ENCODE assay signal across 17 cellular contexts in the genomic region with DNA sequence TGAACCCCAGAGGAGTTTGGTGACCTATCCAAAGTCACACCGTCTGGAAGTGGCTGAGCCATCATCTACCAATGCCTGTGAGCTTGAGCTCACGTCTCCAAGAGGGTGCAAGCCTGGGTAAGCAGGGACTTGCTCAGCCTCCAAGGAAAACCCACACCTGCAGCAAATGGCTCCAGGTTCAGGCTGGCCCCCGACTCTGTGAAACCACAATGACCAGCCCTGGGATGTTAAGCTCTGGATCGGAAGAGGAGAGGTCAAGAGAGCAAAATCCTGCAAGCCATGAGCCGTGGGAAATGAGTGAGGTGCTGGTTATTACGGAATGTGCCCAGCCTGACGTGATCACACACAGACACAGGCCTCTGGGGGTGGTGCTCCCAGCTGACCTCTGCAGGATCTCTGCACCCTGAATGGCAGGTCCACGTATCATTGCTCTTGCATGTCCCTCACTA.
A peak's percentile ranks its signal among the peaks of the same experiment; 100 is the strongest.
DNase-seq lines count a peak whose midpoint lies in the region; ATAC-seq, FAIRE-seq and TF ChIP-seq lines count a peak whose summit lies in the region.
"Had no signal": no experiment of that assay in that cellular context is flagged by ENCODE, and none has a peak within 500 bp of the region (broad histone marks: within the 10 kb centered on the region; RNA-seq: fewer than 3 reads in every experiment).

No MANE protein-coding gene starts in this region.

- peaks cover 0 to 14% (median 0%) of the 10 kb centered on the region in 7 donors for H3K4me1 Mint-ChIP-seq in naive thymus-derived CD4-positive, alpha-beta T cell
- H3K4me1 Mint-ChIP-seq in type B pancreatic cell (ENCODE audit: unreplicated experiment): peaks cover 9% of the 10 kb centered on the region
- H3K4me1 Mint-ChIP-seq: activated CD4-positive, alpha-beta T cell treated with anti-CD3 and anti-CD28 coated beads for 36 hours had no signal

- TF ChIP-seq POLR2A in heart left ventricle (IDR thresholded peaks at IDR 0.05): no peak
- no peak for TF ChIP-seq POLR2A in H1 (IDR thresholded peaks at IDR 0.05; ENCODE audit: control extremely low read depth in 1 of 2, low read depth in 2 of 2, low read length in 2 of 2)

- CTCF ChIA-PET in H1 (lab: Charles Lee; ENCODE audit: partially characterized antibody): no interaction called here
- CTCF ChIA-PET in naive thymus-derived CD4-positive, alpha-beta T cell (lab: Charles Lee): no interaction called here

- DNase-seq in heart left ventricle (peak in 3 of 5 donors; percentile 5 to 25 (median 12)), right atrium auricular region (ENCODE audit: low spot score) (no peak), H1 (ENCODE audit: low read depth in 1 of 2, low spot score in 2 of 2) (no peak), type B pancreatic cell (ENCODE audit: extremely low spot score, unreplicated experiment) (no peak), MG63 (no peak), KG1 (lab: John Stamatoyannopoulos, UW) (no peak)
- no peak for DNase-seq in naive thymus-derived CD4-positive, alpha-beta T cell
- DNase-seq: activated CD4-positive, alpha-beta T cell treated with anti-CD3 and anti-CD28 coated beads for 36 hours; activated T-cell treated with anti-CD3 and anti-CD28 coated beads, Interleukin-2, amount 50 U/mL, for 72 hours; hypothalamus; NCI-H2081; NCI-H774 had no signal

- H3K4me1 ChIP-seq in heart left ventricle (peaks cover 0 to 54% (median 22%) of the 10 kb centered on the region in 12 donors), right atrium auricular region (peaks cover 0 to 42% of the 10 kb centered on the region in 2 donors), H1 (replicated peaks in 1 of 4; ENCODE audit: control insufficient read depth in 3 of 4, insufficient read depth in 4 of 4, low read length in 3 of 4) (peaks cover 0 to 6% (median 2%) of the 10 kb centered on the region in 4 experiments; a peak in 5 of 7 replicates)
- H3K4me1 ChIP-seq in naive thymus-derived CD4-positive, alpha-beta T cell (ENCODE audit: control insufficient read depth in 2 of 2, insufficient read depth in 2 of 2, low read length in 2 of 2): no peaks in the 10 kb centered on the region
- H3K4me1 ChIP-seq: parathyroid adenoma had no signal

- no peak overlapping the region for H2BK15ac ChIP-seq in H1 (ENCODE audit: low read length)

- H3K14ac ChIP-seq in H1 (ENCODE audit: insufficient read length): no peak overlapping the region

- H2BK120ac ChIP-seq in H1 (replicated peaks; ENCODE audit: low read depth, low read length): no peak overlapping the region

- no peak overlapping the region for H2BK20ac ChIP-seq in H1 (ENCODE audit: low read length)

- H2BK12ac ChIP-seq in H1 (ENCODE audit: low read depth, low read length): no peak overlapping the region

- H4K5ac ChIP-seq in H1 (ENCODE audit: insufficient read length, low read depth, low read length): peak overlapping the region; percentile 15

- no peaks in the 10 kb centered on the region for H3K79me2 ChIP-seq in H1 (ENCODE audit: control insufficient read depth in 1 of 2, insufficient read depth in 2 of 2, low read length in 2 of 2)
- H3K79me2 ChIP-seq: parathyroid adenoma had no signal

- H3K36me3 Mint-ChIP-seq in naive thymus-derived CD4-positive, alpha-beta T cell: no peaks in the 10 kb centered on the region
- H3K36me3 Mint-ChIP-seq in type B pancreatic cell: no peaks in the 10 kb centered on the region

- no peak overlapping the region for H3K9ac ChIP-seq in H1 (replicated peaks in 1 of 4; ENCODE audit: extremely low read depth in 1 of 4, low read depth in 3 of 4, low read length in 3 of 4)
- H3K9ac ChIP-seq: parathyroid adenoma had no signal

- H2AK5ac ChIP-seq in H1 (ENCODE audit: low read depth, low read length): no peak overlapping the region

- no peaks in the 10 kb centered on the region for H3K36me3 ChIP-seq in heart left ventricle
- H3K36me3 ChIP-seq in right atrium auricular region: no peaks in the 10 kb centered on the region
- H3K36me3 ChIP-seq in H1 (ENCODE audit: control insufficient read depth in 2 of 4, insufficient read depth in 4 of 4, low read length in 3 of 4): no peaks in the 10 kb centered on the region
- no peaks in the 10 kb centered on the region for H3K36me3 ChIP-seq in naive thymus-derived CD4-positive, alpha-beta T cell (ENCODE audit: control insufficient read depth in 2 of 3, insufficient read depth in 3 of 3, low read length in 3 of 3)
- H3K36me3 ChIP-seq in MG63: no peaks in the 10 kb centered on the region
- H3K36me3 ChIP-seq: thyroid gland had no signal

- no peak for ATAC-seq in heart left ventricle
- ATAC-seq in naive thymus-derived CD4-positive, alpha-beta T cell: no peak
- ATAC-seq in HG02763 (IDR thresholded peaks at IDR 0.05; ENCODE audit: unreplicated experiment): no peak
- ATAC-seq: activated CD4-positive, alpha-beta T cell treated with anti-CD3 and anti-CD28 coated beads for 36 hours had no signal

- peaks cover 4% of the 10 kb centered on the region; the same call in 1 of the 2 replicates for H3K23me2 ChIP-seq in H1 (ENCODE audit: low read depth, low read length)

- H4K8ac ChIP-seq in H1 (ENCODE audit: extremely low read depth, insufficient read depth, low read length): 0 out of 2 replicates have a peak overlapping the region, but pooled peaks have one; percentile 4

- H2AFZ ChIP-seq in H1 (ENCODE audit: low read length): no peak overlapping the region
- H2AFZ ChIP-seq: parathyroid adenoma had no signal

- H3K4me2 ChIP-seq in H1 (ENCODE audit: insufficient read depth in 1 of 2, low read depth in 2 of 2, low read length in 2 of 2): no peak overlapping the region; a peak in 1 of 4 replicates

- peaks cover 0 to 9% (median 2%) of the 10 kb centered on the region in 11 donors for H3K9me3 Mint-ChIP-seq in naive thymus-derived CD4-positive, alpha-beta T cell
- H3K9me3 Mint-ChIP-seq in type B pancreatic cell: no peaks in the 10 kb centered on the region

- H3K27me3 ChIP-seq in heart left ventricle (no peaks in the 10 kb centered on the region), right atrium auricular region (no peaks in the 10 kb centered on the region), H1 (replicated peaks in 1 of 4; ENCODE audit: control insufficient read depth in 3 of 4, extremely low read depth in 1 of 4, insufficient read depth in 3 of 4, low read length in 3 of 4) (peaks cover 0 to 2% (median 0%) of the 10 kb centered on the region in 4 experiments; a peak in 2 of 7 replicates), MG63 (no peaks in the 10 kb centered on the region)
- no peaks in the 10 kb centered on the region for H3K27me3 ChIP-seq in naive thymus-derived CD4-positive, alpha-beta T cell (ENCODE audit: control insufficient read depth in 2 of 2, insufficient read depth in 2 of 2, low read length in 2 of 2)
- H3K27me3 ChIP-seq: thyroid gland had no signal

- H3K4me3 ChIP-seq in heart left ventricle (no peak overlapping the region), right atrium auricular region (no peak overlapping the region), H1 (ENCODE audit: extremely low read depth in 1 of 4, insufficient read depth in 2 of 4, low read depth in 3 of 4, low read length in 4 of 4) (no peak overlapping the region), MG63 (no peak overlapping the region)
- H3K4me3 ChIP-seq in naive thymus-derived CD4-positive, alpha-beta T cell (ENCODE audit: low read length): no peak overlapping the region
- H3K4me3 ChIP-seq: thyroid gland had no signal

- H2BK5ac ChIP-seq in H1 (ENCODE audit: low read depth, low read length): no peak overlapping the region

- H3K9me3 ChIP-seq in heart left ventricle (peaks cover 0 to 8% (median under 1%) of the 10 kb centered on the region in 12 donors), right atrium auricular region (peaks cover 0 to 6% of the 10 kb centered on the region in 2 donors), H1 (ENCODE audit: insufficient read depth in 2 of 2, low read depth in 1 of 2, low read length in 1 of 2) (peaks cover 3 to 4% of the 10 kb centered on the region in 2 experiments; a peak in 2 of 4 replicates), MG63 (no peaks in the 10 kb centered on the region; the same call in 1 of the 2 replicates)
- H3K9me3 ChIP-seq in naive thymus-derived CD4-positive, alpha-beta T cell (ENCODE audit: control insufficient read depth in 2 of 3, low read length in 3 of 3): peaks cover 0 to 3% (median 0%) of the 10 kb centered on the region in 3 experiments
- H3K9me3 ChIP-seq: thyroid gland had no signal

- intact Hi-C loops in heart left ventricle (cut with DNase I): loop anchor here in 7 of 10 donors (2.0 to 10.0 kb wide), 7 partner anchors 60 to 350 kb away; a partner anchor contains a TSS
- intact Hi-C loops in naive thymus-derived CD4-positive, alpha-beta T cell (cut with micrococcal nuclease): loop anchor here in 1 of 2 donors (10.0 kb wide), 1 partner anchor 600 kb away; no protein-coding TSS in a partner anchor

- no peak overlapping the region for H3K18ac ChIP-seq in H1 (ENCODE audit: extremely low read depth, low read length)

- H3K23ac ChIP-seq in H1 (ENCODE audit: insufficient read length): no peak overlapping the region

- H3K27me3 Mint-ChIP-seq in naive thymus-derived CD4-positive, alpha-beta T cell: peaks cover 0 to 21% (median 16%) of the 10 kb centered on the region in 5 donors
- H3K27me3 Mint-ChIP-seq in type B pancreatic cell: peaks cover 10% of the 10 kb centered on the region

- H3K27ac ChIP-seq in heart left ventricle (peak overlapping the region in 11 of 12 donors; percentile 12 to 91 (median 55)), right atrium auricular region (peak overlapping the region in 1 of 2 donors; percentile 57), H1 (ENCODE audit: low read depth, low read length) (no peak overlapping the region)
- no peak overlapping the region for H3K27ac ChIP-seq in naive thymus-derived CD4-positive, alpha-beta T cell (ENCODE audit: low read depth, low read length)
- H3K27ac ChIP-seq: parathyroid adenoma, thyroid gland had no signal

- WGBS in heart left ventricle, 4 donors: 51 to 67% (median 60%) methylated on average over 6 to 8 of the region's 8 CpGs
- WGBS in H1 (ENCODE audit: extremely low coverage in 1 of 2, insufficient coverage in 1 of 2, insufficient read length in 1 of 2, insufficient replicate concordance in 2 of 2, low coverage in 1 of 2, low lambda C conversion rate in 2 of 2, missing lambda C conversion rate in 1 of 2), 2 experiments: 94% methylated on average over 8 of the region's 8 CpGs; no CpG with 5 or more reads in 1 of the 2 experiments

- no peak for TF ChIP-seq EP300 in H1 (IDR thresholded peaks at IDR 0.05; ENCODE audit: borderline replicate concordance in 1 of 2, low read depth in 2 of 2, low read length in 2 of 2)

- H3K79me1 ChIP-seq in H1 (ENCODE audit: low read depth, low read length): no peaks in the 10 kb centered on the region

- no peak for TF ChIP-seq CTCF in heart left ventricle (IDR thresholded peaks at IDR 0.05)
- TF ChIP-seq CTCF in right atrium auricular region (IDR thresholded peaks at IDR 0.05): no peak
- no peak for TF ChIP-seq CTCF in H1 (IDR thresholded peaks at IDR 0.05; ENCODE audit: control extremely low read depth in 1 of 3, insufficient read depth in 1 of 3, low read depth in 1 of 3, low read length in 3 of 3)
- TF ChIP-seq CTCF in type B pancreatic cell (conservative IDR thresholded peaks at IDR 0.05): no peak

- H4K91ac ChIP-seq in H1 (replicated peaks; ENCODE audit: insufficient read length, low read length): no peak overlapping the region

- H3K4ac ChIP-seq in H1 (replicated peaks; ENCODE audit: insufficient read length, low read depth, low read length): no peak overlapping the region

- no peak overlapping the region for H3K27ac Mint-ChIP-seq in naive thymus-derived CD4-positive, alpha-beta T cell
- H3K27ac Mint-ChIP-seq in type B pancreatic cell: peak overlapping the region; percentile 53
- H3K27ac Mint-ChIP-seq: activated CD4-positive, alpha-beta T cell treated with anti-CD3 and anti-CD28 coated beads for 36 hours; activated T-cell treated with anti-CD3 and anti-CD28 coated beads, Interleukin-2, amount 50 U/mL, for 72 hours; memory B cell had no signal

- peak overlapping the region in 6 of 10 donors; percentile 21 to 68 (median 52) for H3K4me3 Mint-ChIP-seq in naive thymus-derived CD4-positive, alpha-beta T cell
- no peak overlapping the region for H3K4me3 Mint-ChIP-seq in type B pancreatic cell
- H3K4me3 Mint-ChIP-seq: activated CD4-positive, alpha-beta T cell treated with anti-CD3 and anti-CD28 coated beads for 36 hours; memory B cell had no signal

- POLR2A ChIA-PET in H1 (lab: Charles Lee; ENCODE audit: partially characterized antibody): no interaction called here
- POLR2A ChIA-PET in naive thymus-derived CD4-positive, alpha-beta T cell (lab: Charles Lee): no interaction called here

- H3K56ac ChIP-seq in H1 (replicated peaks; ENCODE audit: insufficient read length, low read depth, low read length): no peak overlapping the region

- no peak for FAIRE-seq in H1 (lab: Jason Lieb, UNC)
- FAIRE-seq: endometrium had no signal

- no peak for TF ChIP-seq RAD21 in H1 (IDR thresholded peaks at IDR 0.05 in 1 of 2, conservative IDR thresholded peaks at IDR 0.05 in 1 of 2; ENCODE audit: low read depth in 2 of 2, low read length in 2 of 2)

- peaks cover 1 to 3% of the 10 kb centered on the region in 2 experiments for H4K20me1 ChIP-seq in H1 (replicated peaks in 1 of 2; ENCODE audit: control insufficient read depth in 1 of 2, insufficient read depth in 2 of 2, low read length in 2 of 2)

Comparison
In these comparisons a context has a peak if more than half of its experiments do, and no peak if none do; other contexts are left out.
1. DNase-seq: peak in heart left ventricle (3 of 5); none in right atrium auricular region (single experiment), H1 (0 of 2), naive thymus-derived CD4-positive, alpha-beta T cell (0 of 9), type B pancreatic cell (single experiment), MG63 (single experiment) and KG1 (single experiment).
2. H3K27ac ChIP-seq: peak in heart left ventricle (11 of 12); none in H1 (single experiment) and naive thymus-derived CD4-positive, alpha-beta T cell (single experiment).